ENCODE assay signal across 8 cellular contexts in genomic region chr17:50546701-50547034, GRCh38. TPM values are rescaled to one million over a fixed set of nuclear protein-coding genes. Genes with fewer than 3 reads are reported as not detected.
A peak's percentile ranks its signal among the peaks of the same experiment; 100 is the strongest.
DNase-seq lines count a peak whose midpoint lies in the region; ATAC-seq lines count a peak whose summit lies in the region.

No MANE protein-coding gene starts in this region.

- H3K27ac Mint-ChIP-seq in T-helper 1 cell treated with Interleukin-12 subunit alpha and Interleukin-12 subunit beta and Interleukin-4 antibody, amounts not matched to agents 30 μg/mL and 1 μg/mL, for 36 hours, result peak overlapping the region; percentile 11
- H3K27ac Mint-ChIP-seq in T-helper 17 cell (no peak overlapping the region), immature natural killer cell (peak overlapping the region in 5 of 6 donors; percentile 34 to 81 (median 57))
- peak overlapping the region; percentile 83 for H3K27ac Mint-ChIP-seq in stimulated activated effector memory CD8-positive, alpha-beta T cell treated with anti-CD3 and anti-CD28 coated beads, Interleukin-12 subunit alpha, Interleukin-12 subunit beta, amount 100 ng/mL, for 72 hours

- peak overlapping the region; percentile 67 for H3K4me3 Mint-ChIP-seq in T-helper 1 cell treated with Interleukin-12 subunit alpha and Interleukin-12 subunit beta and Interleukin-4 antibody, amounts not matched to agents 30 μg/mL and 1 μg/mL, for 36 hours
- peak overlapping the region; percentile 84 for H3K4me3 Mint-ChIP-seq in T-helper 17 cell
- peak overlapping the region; percentile 65 to 77 (median 69) for H3K4me3 Mint-ChIP-seq in immature natural killer cell
- peak overlapping the region; percentile 73 for H3K4me3 Mint-ChIP-seq in stimulated activated effector memory CD8-positive, alpha-beta T cell treated with anti-CD3 and anti-CD28 coated beads, Interleukin-12 subunit alpha, Interleukin-12 subunit beta, amount 100 ng/mL, for 72 hours

- H3K9me3 Mint-ChIP-seq in T-helper 1 cell treated with Interleukin-12 subunit alpha and Interleukin-12 subunit beta and Interleukin-4 antibody, amounts not matched to agents 30 μg/mL and 1 μg/mL, for 36 hours, result no peaks in the 10 kb centered on the region
- H3K9me3 Mint-ChIP-seq in immature natural killer cell, result no peaks in the 10 kb centered on the region
- H3K9me3 Mint-ChIP-seq in stimulated activated effector memory CD8-positive, alpha-beta T cell treated with anti-CD3 and anti-CD28 coated beads, Interleukin-12 subunit alpha, Interleukin-12 subunit beta, amount 100 ng/mL, for 72 hours, result no peaks in the 10 kb centered on the region

- H3K4me1 Mint-ChIP-seq in T-helper 1 cell treated with Interleukin-12 subunit alpha and Interleukin-12 subunit beta and Interleukin-4 antibody, amounts not matched to agents 30 μg/mL and 1 μg/mL, for 36 hours (ENCODE audit: low read depth), result peaks cover 14% of the 10 kb centered on the region
- peaks cover 16% of the 10 kb centered on the region for H3K4me1 Mint-ChIP-seq in T-helper 17 cell
- peaks cover 18 to 22% of the 10 kb centered on the region in 2 donors for H3K4me1 Mint-ChIP-seq in immature natural killer cell
- peaks cover 28% of the 10 kb centered on the region for H3K4me1 Mint-ChIP-seq in stimulated activated effector memory CD8-positive, alpha-beta T cell treated with anti-CD3 and anti-CD28 coated beads, Interleukin-12 subunit alpha, Interleukin-12 subunit beta, amount 100 ng/mL, for 72 hours

- H3K36me3 Mint-ChIP-seq in T-helper 1 cell treated with Interleukin-12 subunit alpha and Interleukin-12 subunit beta and Interleukin-4 antibody, amounts not matched to agents 30 μg/mL and 1 μg/mL, for 36 hours (ENCODE audit: low read depth), result no peaks in the 10 kb centered on the region
- H3K36me3 Mint-ChIP-seq in T-helper 17 cell (ENCODE audit: low read depth) (no peaks in the 10 kb centered on the region), immature natural killer cell (no peaks in the 10 kb centered on the region)
- H3K36me3 Mint-ChIP-seq in stimulated activated effector memory CD8-positive, alpha-beta T cell treated with anti-CD3 and anti-CD28 coated beads, Interleukin-12 subunit alpha, Interleukin-12 subunit beta, amount 100 ng/mL, for 72 hours, result peaks cover 14% of the 10 kb centered on the region

- no peaks in the 10 kb centered on the region for H3K9me3 ChIP-seq in T-helper 17 cell (ENCODE audit: control insufficient read depth, low read length, poor library complexity, severe bottlenecking)

- H3K27me3 Mint-ChIP-seq in T-helper 1 cell treated with Interleukin-12 subunit alpha and Interleukin-12 subunit beta and Interleukin-4 antibody, amounts not matched to agents 30 μg/mL and 1 μg/mL, for 36 hours (ENCODE audit: low read depth), result peaks cover 21% of the 10 kb centered on the region
- H3K27me3 Mint-ChIP-seq in T-helper 17 cell (peaks cover 11% of the 10 kb centered on the region), immature natural killer cell (ENCODE audit: low read depth in 3 of 3) (peaks cover 4 to 14% (median 9%) of the 10 kb centered on the region in 3 donors)

- no peak for DNase-seq in T-helper 1 cell
- no peak for DNase-seq in T-helper 17 cell
- DNase-seq in immature natural killer cell, result no peak
- no peak for DNase-seq in stimulated activated effector memory CD8-positive, alpha-beta T cell treated with anti-CD3 and anti-CD28 coated beads, Interleukin-12 subunit alpha, Interleukin-12 subunit beta, amount 100 ng/mL, for 72 hours (ENCODE audit: low spot score in 2 of 2)
- DNase-seq in inferior parietal cortex (ENCODE audit: extremely low spot score), result no peak
- DNase-seq in COLO668 (lab: John Stamatoyannopoulos, UW; ENCODE audit: unreplicated experiment), result no peak

- ATAC-seq in T-helper 17 cell, result no peak
- no peak for ATAC-seq in stimulated activated effector memory CD8-positive, alpha-beta T cell treated with anti-CD3 and anti-CD28 coated beads, Interleukin-12 subunit alpha, Interleukin-12 subunit beta, amount 100 ng/mL, for 72 hours
- ATAC-seq in GM18870 (IDR thresholded peaks at IDR 0.05; ENCODE audit: unreplicated experiment), result no peak

RNA-seq across cellular contexts. Expression of gene SPATA20, which starts 0.3 kb away (rescaled TPM):
- total RNA-seq in T-helper 17 cell, result 10 to 100 TPM; 11.3 to 16.4 TPM
- 10 to 100 TPM in 1 of 3 donors, 1 to 10 TPM in 2; 9.8 to 23.0 (median 9.9) TPM for polyA plus RNA-seq in immature natural killer cell

RNA-seq across cellular contexts. Expression of gene CACNA1G, which starts 13.8 kb away (rescaled TPM):
- under 1 TPM; 0.05 to 0.18 TPM for total RNA-seq in T-helper 17 cell
- not detected for polyA plus RNA-seq in immature natural killer cell

RNA-seq across cellular contexts. Expression of gene EPN3, which starts 14.1 kb away (rescaled TPM):
- total RNA-seq in T-helper 17 cell, result not detected
- not detected for polyA plus RNA-seq in immature natural killer cell

RNA-seq across cellular contexts. Expression of gene MYCBPAP, which starts 38.4 kb away (rescaled TPM):
- total RNA-seq in T-helper 17 cell, result 1 to 10 TPM; 1.2 to 1.3 TPM
- polyA plus RNA-seq in immature natural killer cell, result under 1 TPM in 1 of 3 donors, not detected in 2; 1.00 TPM
